ENCODE assay signal across 1 cellular context in the genomic region with DNA sequence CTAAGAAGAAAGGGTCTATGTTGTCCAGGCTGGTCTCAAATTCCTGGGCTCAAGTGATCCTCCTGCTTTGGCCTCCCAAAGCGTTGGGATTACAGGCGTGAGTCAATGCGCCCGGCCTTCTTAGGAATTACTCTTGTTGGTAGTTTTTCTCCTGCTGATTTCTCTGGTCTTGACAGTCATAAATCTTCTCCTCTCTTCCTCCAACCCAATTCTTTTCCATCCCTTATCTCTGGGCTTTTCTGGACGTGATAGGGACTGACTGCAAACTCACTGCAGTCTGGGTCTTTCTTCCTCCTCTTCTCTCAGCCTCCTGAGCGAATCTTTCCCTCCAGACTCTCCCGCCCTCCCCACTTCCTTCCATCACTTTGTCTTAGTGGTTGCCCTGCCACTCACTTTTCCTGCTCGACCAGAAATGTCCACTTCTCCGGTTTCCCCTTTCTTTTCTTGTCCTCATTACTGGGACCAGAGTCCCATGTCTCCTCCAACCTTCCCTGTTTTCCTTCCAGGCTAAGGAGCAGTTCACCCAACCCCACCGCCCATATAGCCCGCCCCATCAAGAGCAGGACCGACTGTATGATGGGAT.
TF ChIP-seq lines count a peak whose summit lies in the region.

No MANE protein-coding gene starts in this region.

TF ChIP-seq in HepG2, 621 proteins besides CTCF, POLR2A, EP300 and RAD21:
- TF ChIP-seq ZNF672 (CRISPR knock-in tag; IDR thresholded peaks at IDR 0.05) (no peak), ZNF138 (CRISPR knock-in tag; IDR thresholded peaks at IDR 0.05; ENCODE audit: low read depth) (no peak), U2AF1 (optimal IDR thresholded peaks at IDR 0.05; ENCODE audit: low read depth, low read length) (no peak), MBNL3 (CRISPR knock-in tag; conservative IDR thresholded peaks at IDR 0.05) (no peak), NR3C1 (CRISPR knock-in tag; IDR thresholded peaks at IDR 0.05) (no peak), NFE2 (CRISPR knock-in tag; IDR thresholded peaks at IDR 0.05) (no peak), ZNF839 (CRISPR knock-in tag; IDR thresholded peaks at IDR 0.05; ENCODE audit: borderline replicate concordance) (no peak), GTF3A (CRISPR knock-in tag; conservative IDR thresholded peaks at IDR 0.05) (no peak), ZNF530 (CRISPR knock-in tag; IDR thresholded peaks at IDR 0.05; ENCODE audit: low read depth) (no peak), SMARCE1 (IDR thresholded peaks at IDR 0.05; ENCODE audit: borderline replicate concordance) (no peak), ATAD3A (CRISPR knock-in tag; IDR thresholded peaks at IDR 0.05) (no peak)
- TF ChIP-seq, protein P1, sequence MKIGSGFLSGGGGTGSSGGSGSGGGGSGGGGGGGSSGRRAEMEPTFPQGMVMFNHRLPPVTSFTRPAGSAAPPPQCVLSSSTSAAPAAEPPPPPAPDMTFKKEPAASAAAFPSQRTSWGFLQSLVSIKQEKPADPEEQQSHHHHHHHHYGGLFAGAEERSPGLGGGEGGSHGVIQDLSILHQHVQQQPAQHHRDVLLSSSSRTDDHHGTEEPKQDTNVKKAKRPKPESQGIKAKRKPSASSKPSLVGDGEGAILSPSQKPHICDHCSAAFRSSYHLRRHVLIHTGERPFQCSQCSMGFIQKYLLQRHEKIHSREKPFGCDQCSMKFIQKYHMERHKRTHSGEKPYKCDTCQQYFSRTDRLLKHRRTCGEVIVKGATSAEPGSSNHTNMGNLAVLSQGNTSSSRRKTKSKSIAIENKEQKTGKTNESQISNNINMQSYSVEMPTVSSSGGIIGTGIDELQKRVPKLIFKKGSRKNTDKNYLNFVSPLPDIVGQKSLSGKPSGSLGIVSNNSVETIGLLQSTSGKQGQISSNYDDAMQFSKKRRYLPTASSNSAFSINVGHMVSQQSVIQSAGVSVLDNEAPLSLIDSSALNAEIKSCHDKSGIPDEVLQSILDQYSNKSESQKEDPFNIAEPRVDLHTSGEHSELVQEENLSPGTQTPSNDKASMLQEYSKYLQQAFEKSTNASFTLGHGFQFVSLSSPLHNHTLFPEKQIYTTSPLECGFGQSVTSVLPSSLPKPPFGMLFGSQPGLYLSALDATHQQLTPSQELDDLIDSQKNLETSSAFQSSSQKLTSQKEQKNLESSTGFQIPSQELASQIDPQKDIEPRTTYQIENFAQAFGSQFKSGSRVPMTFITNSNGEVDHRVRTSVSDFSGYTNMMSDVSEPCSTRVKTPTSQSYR (CRISPR knock-in tag; IDR thresholded peaks at IDR 0.05; ENCODE audit: borderline replicate concordance) = no peak
- TF ChIP-seq, protein P2, sequence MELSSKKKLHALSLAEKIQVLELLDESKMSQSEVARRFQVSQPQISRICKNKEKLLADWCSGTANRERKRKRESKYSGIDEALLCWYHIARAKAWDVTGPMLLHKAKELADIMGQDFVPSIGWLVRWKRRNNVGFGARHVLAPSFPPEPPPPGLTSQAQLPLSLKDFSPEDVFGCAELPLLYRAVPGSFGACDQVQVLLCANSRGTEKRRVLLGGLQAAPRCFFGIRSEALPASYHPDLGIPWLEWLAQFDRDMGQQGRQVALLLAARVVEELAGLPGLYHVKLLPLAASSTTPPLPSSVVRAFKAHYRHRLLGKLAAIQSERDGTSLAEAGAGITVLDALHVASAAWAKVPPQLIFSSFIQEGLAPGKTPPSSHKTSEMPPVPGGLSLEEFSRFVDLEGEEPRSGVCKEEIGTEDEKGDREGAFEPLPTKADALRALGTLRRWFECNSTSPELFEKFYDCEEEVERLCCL (CRISPR knock-in tag; IDR thresholded peaks at IDR 0.05; ENCODE audit: borderline replicate concordance) = no peak
- TF ChIP-seq, protein P3, sequence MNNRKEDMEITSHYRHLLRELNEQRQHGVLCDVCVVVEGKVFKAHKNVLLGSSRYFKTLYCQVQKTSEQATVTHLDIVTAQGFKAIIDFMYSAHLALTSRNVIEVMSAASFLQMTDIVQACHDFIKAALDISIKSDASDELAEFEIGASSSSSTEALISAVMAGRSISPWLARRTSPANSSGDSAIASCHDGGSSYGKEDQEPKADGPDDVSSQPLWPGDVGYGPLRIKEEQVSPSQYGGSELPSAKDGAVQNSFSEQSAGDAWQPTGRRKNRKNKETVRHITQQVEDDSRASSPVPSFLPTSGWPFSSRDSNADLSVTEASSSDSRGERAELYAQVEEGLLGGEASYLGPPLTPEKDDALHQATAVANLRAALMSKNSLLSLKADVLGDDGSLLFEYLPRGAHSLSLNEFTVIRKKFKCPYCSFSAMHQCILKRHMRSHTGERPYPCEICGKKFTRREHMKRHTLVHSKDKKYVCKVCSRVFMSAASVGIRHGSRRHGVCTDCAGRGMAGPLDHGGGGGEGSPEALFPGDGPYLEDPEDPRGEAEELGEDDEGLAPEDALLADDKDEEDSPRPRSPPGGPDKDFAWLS (CRISPR knock-in tag; IDR thresholded peaks at IDR 0.05; ENCODE audit: borderline replicate concordance) = no peak
- TF ChIP-seq, protein P4, sequence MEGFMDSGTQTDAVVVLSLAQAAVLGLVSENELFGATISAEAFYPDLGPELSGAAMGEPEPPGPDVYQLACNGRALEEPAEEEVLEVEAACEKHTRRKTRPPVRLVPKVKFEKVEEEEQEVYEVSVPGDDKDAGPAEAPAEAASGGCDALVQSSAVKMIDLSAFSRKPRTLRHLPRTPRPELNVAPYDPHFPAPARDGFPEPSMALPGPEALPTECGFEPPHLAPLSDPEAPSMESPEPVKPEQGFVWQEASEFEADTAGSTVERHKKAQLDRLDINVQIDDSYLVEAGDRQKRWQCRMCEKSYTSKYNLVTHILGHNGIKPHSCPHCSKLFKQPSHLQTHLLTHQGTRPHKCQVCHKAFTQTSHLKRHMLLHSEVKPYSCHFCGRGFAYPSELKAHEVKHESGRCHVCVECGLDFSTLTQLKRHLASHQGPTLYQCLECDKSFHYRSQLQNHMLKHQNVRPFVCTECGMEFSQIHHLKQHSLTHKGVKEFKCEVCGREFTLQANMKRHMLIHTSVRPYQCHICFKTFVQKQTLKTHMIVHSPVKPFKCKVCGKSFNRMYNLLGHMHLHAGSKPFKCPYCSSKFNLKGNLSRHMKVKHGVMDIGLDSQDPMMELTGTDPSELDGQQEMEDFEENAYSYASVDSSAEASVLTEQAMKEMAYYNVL (CRISPR knock-in tag; IDR thresholded peaks at IDR 0.05; ENCODE audit: borderline replicate concordance) = no peak
